In genomic region chr9:82584349-82584846, GRCh38 we compare ENCODE assay signal across 3 cellular contexts.
TF ChIP-seq lines count a peak whose summit lies in the region.

No MANE protein-coding gene starts in this region.

TF ChIP-seq in SK-N-SH treated with all-trans-retinoic acid at 6 μM for 48 hours, 23 proteins besides CTCF, POLR2A, EP300 and RAD21:
- TF ChIP-seq TOX (CRISPR knock-in tag; IDR thresholded peaks at IDR 0.05; ENCODE audit: borderline replicate concordance) = no peak
- no peak for TF ChIP-seq RARB (CRISPR knock-in tag; IDR thresholded peaks at IDR 0.05)
- no peak for TF ChIP-seq GLIS3 (CRISPR knock-in tag; IDR thresholded peaks at IDR 0.05)
- TF ChIP-seq ARNTL (CRISPR knock-in tag; IDR thresholded peaks at IDR 0.05; ENCODE audit: borderline replicate concordance, low read depth) = no peak
- TF ChIP-seq PATZ1 (CRISPR knock-in tag; IDR thresholded peaks at IDR 0.05; ENCODE audit: borderline replicate concordance) = no peak
- TF ChIP-seq SNAI2 (CRISPR knock-in tag; IDR thresholded peaks at IDR 0.05) = no peak
- no peak for TF ChIP-seq POU6F1 (CRISPR knock-in tag; IDR thresholded peaks at IDR 0.05; ENCODE audit: borderline replicate concordance, low read depth)
- no peak for TF ChIP-seq PPARA (CRISPR knock-in tag; IDR thresholded peaks at IDR 0.05; ENCODE audit: borderline replicate concordance)
- no peak for TF ChIP-seq BACH2 (CRISPR knock-in tag; IDR thresholded peaks at IDR 0.05; ENCODE audit: borderline replicate concordance)
- no peak for TF ChIP-seq ZNF565 (CRISPR knock-in tag; conservative IDR thresholded peaks at IDR 0.05; ENCODE audit: low read depth)
- TF ChIP-seq ZNF70 (CRISPR knock-in tag; IDR thresholded peaks at IDR 0.05) = no peak
- TF ChIP-seq ZC3H10 (CRISPR knock-in tag; IDR thresholded peaks at IDR 0.05) = no peak
- no peak for TF ChIP-seq CREB5 (CRISPR knock-in tag; IDR thresholded peaks at IDR 0.05; ENCODE audit: low read depth)
- TF ChIP-seq ZFP3 (CRISPR knock-in tag; IDR thresholded peaks at IDR 0.05) = no peak
- TF ChIP-seq ISL1 (CRISPR knock-in tag; IDR thresholded peaks at IDR 0.05) = no peak

TF ChIP-seq in SK-N-SH, 30 proteins besides CTCF, POLR2A, EP300 and RAD21:
- TF ChIP-seq RFX5 (IDR thresholded peaks at IDR 0.05; ENCODE audit: low read length) (no peak), NRF1 (IDR thresholded peaks at IDR 0.05; ENCODE audit: low read depth, low read length) (no peak), SIN3A (IDR thresholded peaks at IDR 0.05; ENCODE audit: borderline replicate concordance, low read depth, low read length) (no peak), JUND (IDR thresholded peaks at IDR 0.05) (no peak), RCOR1 (IDR thresholded peaks at IDR 0.05; ENCODE audit: low read length) (no peak), POLR2AphosphoS5 (IDR thresholded peaks at IDR 0.05; ENCODE audit: low read depth, low read length) (no peak), YY1 (IDR thresholded peaks at IDR 0.05; ENCODE audit: low read depth) (no peak), FOXJ3 (CRISPR knock-in tag; IDR thresholded peaks at IDR 0.05) (no peak), EZH2phosphoT487 (IDR thresholded peaks at IDR 0.05; ENCODE audit: borderline replicate concordance, low read depth) (no peak), TAF1 (IDR thresholded peaks at IDR 0.05; ENCODE audit: borderline replicate concordance, low read depth, low read length) (no peak), SMC3 (IDR thresholded peaks at IDR 0.05; ENCODE audit: low read depth, low read length) (no peak)

TF ChIP-seq in HepG2, 621 proteins besides CTCF, POLR2A, EP300 and RAD21:
- TF ChIP-seq ZSCAN9 (CRISPR knock-in tag; IDR thresholded peaks at IDR 0.05; ENCODE audit: borderline replicate concordance) = no peak
- no peak for TF ChIP-seq SRSF1 (optimal IDR thresholded peaks at IDR 0.05; ENCODE audit: low read depth, low read length)
- no peak for TF ChIP-seq ZNF790 (CRISPR knock-in tag; IDR thresholded peaks at IDR 0.05; ENCODE audit: borderline replicate concordance)
- TF ChIP-seq KDM4B (CRISPR knock-in tag; IDR thresholded peaks at IDR 0.05) = no peak
- TF ChIP-seq MLXIP (CRISPR knock-in tag; IDR thresholded peaks at IDR 0.05; ENCODE audit: borderline replicate concordance) = no peak
